Comparison of ENCODE assay signal across 13 cellular contexts in genomic region chr19:41994994-41995958, GRCh38. TPM values are rescaled to one million over a fixed set of nuclear protein-coding genes. Genes with fewer than 3 reads are reported as not detected.
DNase-seq lines count a peak whose midpoint lies in the region; FAIRE-seq and TF ChIP-seq lines count a peak whose summit lies in the region.
"Had no signal": no experiment of that assay in that cellular context is flagged by ENCODE, and none has a peak within 500 bp of the region (broad histone marks: within the 10 kb centered on the region; RNA-seq: fewer than 3 reads in every experiment).

No MANE protein-coding gene starts in this region.

- peaks cover 56% of the 10 kb centered on the region for H3K27me3 Mint-ChIP-seq in activated CD4-positive, alpha-beta T cell treated with anti-CD3 and anti-CD28 coated beads, Interleukin-2, amount 10 ng/mL, durations not matched to agents 24 days and 14 days

- H3K79me2 ChIP-seq in OCI-LY3 (ENCODE audit: low read length) (no peaks in the 10 kb centered on the region), H1 (ENCODE audit: control insufficient read depth in 1 of 2, insufficient read depth in 2 of 2, low read length in 2 of 2) (no peaks in the 10 kb centered on the region), parathyroid adenoma (no peaks in the 10 kb centered on the region), GM23248 (ENCODE audit: insufficient read depth) (no peaks in the 10 kb centered on the region), SK-N-SH (ENCODE audit: insufficient read depth) (no peaks in the 10 kb centered on the region)

- no peaks in the 10 kb centered on the region for H3K9me2 ChIP-seq in GM23248 (ENCODE audit: insufficient read depth)
- H3K9me2 ChIP-seq in SK-N-SH = no peaks in the 10 kb centered on the region

- H3K4ac ChIP-seq in H1 (replicated peaks; ENCODE audit: insufficient read length, low read depth, low read length) = no peak overlapping the region

- H3K18ac ChIP-seq in H1 (ENCODE audit: extremely low read depth, low read length) = no peak overlapping the region

- peak overlapping the region; percentile 33 for H3K4me3 Mint-ChIP-seq in activated CD4-positive, alpha-beta T cell treated with anti-CD3 and anti-CD28 coated beads, Interleukin-2, amount 10 ng/mL, durations not matched to agents 24 days and 14 days

- no peak for FAIRE-seq in H1 (lab: Jason Lieb, UNC)

- H3K4me1 ChIP-seq in OCI-LY3 (ENCODE audit: low read length) (peaks cover 13% of the 10 kb centered on the region; the same call in 1 of the 2 replicates), H1 (replicated peaks in 1 of 4; ENCODE audit: control insufficient read depth in 3 of 4, insufficient read depth in 4 of 4, low read length in 3 of 4) (peaks cover 0 to 23% (median 11%) of the 10 kb centered on the region in 4 experiments; a peak in 6 of 7 replicates), parathyroid adenoma (peaks cover 37% of the 10 kb centered on the region), GM23248 (ENCODE audit: insufficient read depth) (no peaks in the 10 kb centered on the region), SK-N-SH (ENCODE audit: control insufficient read depth in 1 of 2, insufficient read depth in 2 of 2, low read depth in 1 of 2, low read length in 1 of 2) (peaks cover 0 to 62% of the 10 kb centered on the region in 2 experiments; a peak in 1 of 4 replicates)

- H3K36me3 Mint-ChIP-seq in activated CD4-positive, alpha-beta T cell treated with anti-CD3 and anti-CD28 coated beads, Interleukin-2, amount 10 ng/mL, durations not matched to agents 24 days and 14 days (ENCODE audit: low read depth) = peaks cover 3% of the 10 kb centered on the region

- 84% methylated on average over 18 of the region's 19 CpGs; no CpG with 5 or more reads in 1 of the 2 experiments for WGBS in H1 (ENCODE audit: extremely low coverage in 1 of 2, insufficient coverage in 1 of 2, insufficient read length in 1 of 2, insufficient replicate concordance in 2 of 2, low coverage in 1 of 2, low lambda C conversion rate in 2 of 2, missing lambda C conversion rate in 1 of 2), 2 experiments
- WGBS in GM23248 (ENCODE audit: low coverage in 1 of 2, low lambda C conversion rate in 2 of 2, missing lambda C conversion rate in 2 of 2), 2 experiments = 67 to 72% methylated on average over 19 of the region's 19 CpGs
- 69% methylated on average over 19 of the region's 19 CpGs for WGBS in SK-N-SH (ENCODE audit: low lambda C conversion rate)

- H3K9ac ChIP-seq in OCI-LY3 (ENCODE audit: low read length) = no peak overlapping the region
- no peak overlapping the region; a peak in 1 of 7 replicates for H3K9ac ChIP-seq in H1 (replicated peaks in 1 of 4; ENCODE audit: extremely low read depth in 1 of 4, low read depth in 3 of 4, low read length in 3 of 4)
- H3K9ac ChIP-seq in parathyroid adenoma = no peak overlapping the region
- H3K9ac ChIP-seq in GM23248 = no peak overlapping the region
- no peak overlapping the region for H3K9ac ChIP-seq in SK-N-SH

- no peak overlapping the region for H3K23ac ChIP-seq in H1 (ENCODE audit: insufficient read length)

- POLR2A ChIA-PET in H1 (lab: Charles Lee; ENCODE audit: partially characterized antibody) (interaction anchor here (0.7 kb wide), 1 partner anchor 108 kb away, joined by 3 read pairs; no protein-coding TSS in a partner anchor), SK-N-SH (lab: Yijun Ruan, JAX) (interaction anchor here (0.5 to 2.6 kb wide), 6 partner anchors 10 to 1375 kb away, joined by 3 to 10 read pairs (median 3); partner anchors contain the start of genes PRR19 and RABAC1)

- H2AK5ac ChIP-seq in H1 (ENCODE audit: low read depth, low read length) = 0 out of 2 replicates have a peak overlapping the region, but pooled peaks have one; percentile 87

- H2BK5ac ChIP-seq in H1 (ENCODE audit: low read depth, low read length) = no peak overlapping the region

- no peaks in the 10 kb centered on the region for H3K9me3 ChIP-seq in OCI-LY3 (ENCODE audit: insufficient read depth, low read length)
- H3K9me3 ChIP-seq in H1 (ENCODE audit: insufficient read depth in 2 of 2, low read depth in 1 of 2, low read length in 1 of 2) = no peaks in the 10 kb centered on the region
- no peaks in the 10 kb centered on the region for H3K9me3 ChIP-seq in parathyroid adenoma (ENCODE audit: control insufficient read depth, low read length)
- H3K9me3 ChIP-seq in GM23248 (ENCODE audit: low read depth) = no peaks in the 10 kb centered on the region
- H3K9me3 ChIP-seq in SK-N-SH = no peaks in the 10 kb centered on the region
- H3K9me3 ChIP-seq: left ventricle myocardium inferior, neutrophil had no signal

- peaks cover 21% of the 10 kb centered on the region; the same call in 1 of the 2 replicates for H3K23me2 ChIP-seq in H1 (ENCODE audit: low read depth, low read length)

- no peak for TF ChIP-seq EP300 in H1 (IDR thresholded peaks at IDR 0.05; ENCODE audit: borderline replicate concordance in 1 of 2, low read depth in 2 of 2, low read length in 2 of 2)
- no peak for TF ChIP-seq EP300 in SK-N-SH (IDR thresholded peaks at IDR 0.05; ENCODE audit: borderline replicate concordance in 1 of 2, low read depth in 1 of 2, low read length in 1 of 2)

- no peak for TF ChIP-seq POLR2A in H1 (IDR thresholded peaks at IDR 0.05; ENCODE audit: control extremely low read depth in 1 of 2, low read depth in 2 of 2, low read length in 2 of 2)

- H3K4me3 ChIP-seq in OCI-LY3 (ENCODE audit: low read length) (no peak overlapping the region), H1 (ENCODE audit: extremely low read depth in 1 of 4, insufficient read depth in 2 of 4, low read depth in 3 of 4, low read length in 4 of 4) (no peak overlapping the region), parathyroid adenoma (ENCODE audit: low read depth, low read length) (no peak overlapping the region), GM23248 (no peak overlapping the region), SK-N-SH (ENCODE audit: low read depth in 2 of 2, low read length in 1 of 2) (no peak overlapping the region)

- H3K56ac ChIP-seq in H1 (replicated peaks; ENCODE audit: insufficient read length, low read depth, low read length) = no peak overlapping the region

- no peaks in the 10 kb centered on the region for H3K36me3 ChIP-seq in OCI-LY3 (replicated peaks; ENCODE audit: low read depth, low read length)
- no peaks in the 10 kb centered on the region for H3K36me3 ChIP-seq in H1 (ENCODE audit: control insufficient read depth in 2 of 4, insufficient read depth in 4 of 4, low read length in 3 of 4)
- no peaks in the 10 kb centered on the region for H3K36me3 ChIP-seq in parathyroid adenoma (ENCODE audit: control insufficient read depth, insufficient read depth, low read length)
- no peaks in the 10 kb centered on the region for H3K36me3 ChIP-seq in GM23248 (ENCODE audit: low read depth)
- H3K36me3 ChIP-seq in SK-N-SH (replicated peaks in 1 of 2; ENCODE audit: control insufficient read depth in 1 of 2, insufficient read depth in 2 of 2, low read length in 1 of 2) = no peaks in the 10 kb centered on the region
- H3K36me3 ChIP-seq: left ventricle myocardium inferior, neutrophil had no signal

- H4K20me1 ChIP-seq in OCI-LY3 (ENCODE audit: insufficient read depth, low read length) = peaks cover 3% of the 10 kb centered on the region; the same call in 1 of the 2 replicates
- H4K20me1 ChIP-seq in H1 (replicated peaks in 1 of 2; ENCODE audit: control insufficient read depth in 1 of 2, insufficient read depth in 2 of 2, low read length in 2 of 2) = peaks cover 9 to 23% of the 10 kb centered on the region in 2 experiments
- no peaks in the 10 kb centered on the region for H4K20me1 ChIP-seq in GM23248 (ENCODE audit: insufficient read depth)
- no peaks in the 10 kb centered on the region for H4K20me1 ChIP-seq in SK-N-SH (ENCODE audit: insufficient read depth)

- H2BK20ac ChIP-seq in H1 (ENCODE audit: low read length) = no peak overlapping the region

- TF ChIP-seq RAD21 in H1 (IDR thresholded peaks at IDR 0.05 in 1 of 2, conservative IDR thresholded peaks at IDR 0.05 in 1 of 2; ENCODE audit: low read depth in 2 of 2, low read length in 2 of 2) = no peak
- TF ChIP-seq RAD21 in SK-N-SH (IDR thresholded peaks at IDR 0.05; ENCODE audit: low read length) = no peak

- H4K5ac ChIP-seq in H1 (ENCODE audit: insufficient read length, low read depth, low read length) = no peak overlapping the region

- CTCF ChIA-PET in H1 (lab: Charles Lee; ENCODE audit: partially characterized antibody) (interaction anchor here (0.6 to 2.3 kb wide), 8 partner anchors 10 to 534 kb away, joined by 3 to 7 read pairs (median 5); no protein-coding TSS in a partner anchor), SK-N-SH (lab: Yijun Ruan, JAX) (interaction anchor here (0.8 to 1.8 kb wide), 4 partner anchors 28 to 43 kb away, joined by 3 to 7 read pairs (median 4); no protein-coding TSS in a partner anchor)

- H3K27me3 ChIP-seq in OCI-LY3 (ENCODE audit: low read depth, low read length) = peaks cover 7% of the 10 kb centered on the region; the same call in 1 of the 2 replicates
- peaks cover 13 to 64% (median 57%) of the 10 kb centered on the region in 4 experiments for H3K27me3 ChIP-seq in H1 (replicated peaks in 1 of 4; ENCODE audit: control insufficient read depth in 3 of 4, extremely low read depth in 1 of 4, insufficient read depth in 3 of 4, low read length in 3 of 4)
- no peaks in the 10 kb centered on the region for H3K27me3 ChIP-seq in parathyroid adenoma (ENCODE audit: control insufficient read depth, insufficient read depth, low read length)
- peaks cover 19% of the 10 kb centered on the region for H3K27me3 ChIP-seq in GM23248 (replicated peaks; ENCODE audit: insufficient read depth)
- peaks cover 36% of the 10 kb centered on the region for H3K27me3 ChIP-seq in SK-N-SH (ENCODE audit: insufficient read depth)

- TF ChIP-seq CTCF in OCI-LY3 (IDR thresholded peaks at IDR 0.05; ENCODE audit: low read depth, low read length) = no peak
- no peak for TF ChIP-seq CTCF in H1 (IDR thresholded peaks at IDR 0.05; ENCODE audit: control extremely low read depth in 1 of 3, insufficient read depth in 1 of 3, low read depth in 1 of 3, low read length in 3 of 3)
- no peak for TF ChIP-seq CTCF in parathyroid adenoma (IDR thresholded peaks at IDR 0.05)
- TF ChIP-seq CTCF in GM13976 (IDR thresholded peaks at IDR 0.05; ENCODE audit: borderline replicate concordance, control extremely low read depth, extremely low read depth, insufficient read depth, missing control alignments) = no peak
- TF ChIP-seq CTCF in SK-N-SH (IDR thresholded peaks at IDR 0.05) = no peak

- H3K4me1 Mint-ChIP-seq in activated CD4-positive, alpha-beta T cell treated with anti-CD3 and anti-CD28 coated beads, Interleukin-2, amount 10 ng/mL, durations not matched to agents 24 days and 14 days = peaks cover 26% of the 10 kb centered on the region

- no peaks in the 10 kb centered on the region for H3K9me3 Mint-ChIP-seq in activated CD4-positive, alpha-beta T cell treated with anti-CD3 and anti-CD28 coated beads, Interleukin-2, amount 10 ng/mL, durations not matched to agents 24 days and 14 days

- no peak overlapping the region for H3K27ac Mint-ChIP-seq in activated CD4-positive, alpha-beta T cell treated with anti-CD3 and anti-CD28 coated beads, Interleukin-2, amount 10 ng/mL, durations not matched to agents 24 days and 14 days

- H2BK120ac ChIP-seq in H1 (replicated peaks; ENCODE audit: low read depth, low read length) = no peak overlapping the region

- H3K4me2 ChIP-seq in OCI-LY3 (ENCODE audit: low read length) (peak overlapping the region; percentile 97; the same call in 1 of the 2 replicates), H1 (ENCODE audit: insufficient read depth in 1 of 2, low read depth in 2 of 2, low read length in 2 of 2) (peak overlapping the region in 1 of 2 experiments; percentile 19; a peak in 1 of 4 replicates), parathyroid adenoma (ENCODE audit: low read length) (no peak overlapping the region), GM23248 (ENCODE audit: unreplicated experiment) (no peak overlapping the region), SK-N-SH (no peak overlapping the region)

- DNase-seq in activated CD4-positive, alpha-beta T cell treated with anti-CD3 and anti-CD28 coated beads, Interleukin-2, amount 10 ng/mL, durations not matched to agents 24 days and 14 days = no peak
- no peak for DNase-seq in activated CD4-positive, alpha-beta T cell treated with anti-CD3 and anti-CD28 coated beads for 4 hours
- DNase-seq in H1 (ENCODE audit: low read depth in 1 of 2, low spot score in 2 of 2) (no peak), GM13976 (ENCODE audit: low spot score) (no peak), GM23248 (no peak), SK-N-SH (no peak)
- DNase-seq: activated CD4-positive, alpha-beta T cell treated with anti-CD3 and anti-CD28 coated beads, Interleukin-2, amount 50 U/mL, for 48 hours; left ventricle myocardium inferior had no signal

- no peak overlapping the region for H4K91ac ChIP-seq in H1 (replicated peaks; ENCODE audit: insufficient read length, low read length)

- H2AFZ ChIP-seq in OCI-LY3 (ENCODE audit: low read depth, low read length) (no peak overlapping the region), H1 (ENCODE audit: low read length) (no peak overlapping the region), parathyroid adenoma (no peak overlapping the region), GM23248 (no peak overlapping the region), SK-N-SH (ENCODE audit: low read depth) (no peak overlapping the region)

- intact Hi-C loops in activated CD4-positive, alpha-beta T cell treated with anti-CD3 and anti-CD28 coated beads, Interleukin-2, amount 10 ng/mL, durations not matched to agents 24 days and 14 days (cut with micrococcal nuclease) = loop anchor here (5.0 kb wide), 1 partner anchor 37 kb away; no protein-coding TSS in a partner anchor

- H3F3A ChIP-seq in GM23248 (ENCODE audit: insufficient read depth) (no peaks in the 10 kb centered on the region), SK-N-SH (replicated peaks; ENCODE audit: insufficient read depth) (no peaks in the 10 kb centered on the region)

- H3K79me1 ChIP-seq in H1 (ENCODE audit: low read depth, low read length) = no peaks in the 10 kb centered on the region

- peak overlapping the region; percentile 31; the same call in 1 of the 2 replicates for H2BK12ac ChIP-seq in H1 (ENCODE audit: low read depth, low read length)

- no peak overlapping the region for H2BK15ac ChIP-seq in H1 (ENCODE audit: low read length)

- no peak overlapping the region for H4K8ac ChIP-seq in H1 (ENCODE audit: extremely low read depth, insufficient read depth, low read length)

- no peak overlapping the region for H3K14ac ChIP-seq in H1 (ENCODE audit: insufficient read length)

- in situ Hi-C loops in GM13976 (cut with MboI; ENCODE audit: low sequenced_read_pairs, unreplicated experiment) = no loop called here
- in situ Hi-C loops in GM23248 (cut with MboI) = no loop called here

- H3K27ac ChIP-seq in OCI-LY3 (ENCODE audit: low read length) = no peak overlapping the region
- H3K27ac ChIP-seq in H1 (ENCODE audit: low read depth, low read length) = no peak overlapping the region
- H3K27ac ChIP-seq in parathyroid adenoma = peak overlapping the region; percentile 90
- H3K27ac ChIP-seq in GM23248 = no peak overlapping the region
- peak overlapping the region in 1 of 2 experiments; percentile 98; a peak in 2 of 4 replicates for H3K27ac ChIP-seq in SK-N-SH (ENCODE audit: low read depth in 2 of 2, low read length in 1 of 2)
- H3K27ac ChIP-seq: left ventricle myocardium inferior, neutrophil, skin epidermis had no signal

RNA-seq across cellular contexts. Expression of gene ATP1A3, which starts 1.2 kb away (rescaled TPM):
- 0.68 and 1.2 TPM in 2 replicates for total RNA-seq in activated CD4-positive, alpha-beta T cell treated with anti-CD3 and anti-CD28 coated beads, Interleukin-2, amount 10 ng/mL, durations not matched to agents 24 days and 14 days
- 35.8 and 41.2 TPM in 2 replicates for total RNA-seq in H1 (2021; fragmentation: NEBNext Ultra II Directional; extraction: Animal tissue kit (Norgen Biotek cat#: 25700))
- polyA plus RNA-seq in H1 (2011; rRNA removed) (11.1 and 19.2 TPM in 2 replicates), GM23248 (2016; fragmentation: Nextera tagmentation; extraction: Ambion mirVana) (0.34 and 0.36 TPM in 2 replicates), SK-N-SH (2012; rRNA removed) (0.75 and 0.77 TPM in 2 replicates)
- 5.9 TPM for polyA plus RNA-seq in H1 (2011; cell fraction: cytosol; rRNA removed)
- 20.8 TPM for polyA plus RNA-seq in H1 (2011; cell fraction: nucleus; rRNA removed)
- 30.8 to 45.2 TPM (median 38.2 TPM) in 4 replicates for polyA plus RNA-seq in H1 (2012, experiment 1 of 2)
- 33.0 TPM for polyA plus RNA-seq in H1 (2012, experiment 2 of 2)
- 44.9 TPM for polyA plus RNA-seq in H1 (2013, experiment 1 of 2)
- 43.1 TPM for polyA plus RNA-seq in H1 (2013, experiment 2 of 2)
- polyA minus RNA-seq in H1 (2011; rRNA and poly(A)+ RNA removed) = 24.6 and 27.9 TPM in 2 replicates
- polyA minus RNA-seq in H1 (2011; cell fraction: cytosol; rRNA and poly(A)+ RNA removed) = 20.7 TPM
- polyA minus RNA-seq in H1 (2011; cell fraction: nucleus; rRNA and poly(A)+ RNA removed) = 10.7 TPM
- total RNA-seq in GM23248 (2014; rRNA removed; shearing (Covaris generic)) = 0.11 and 0.63 TPM in 2 replicates
- polyA plus RNA-seq in SK-N-SH (2012; cell fraction: cytosol; rRNA removed) = 0.80 and 1.9 TPM in 2 replicates
- 0.95 and 1.7 TPM in 2 replicates for polyA plus RNA-seq in SK-N-SH (2012; cell fraction: nucleus; rRNA removed)
- total RNA-seq: subcutaneous adipose tissue had no signal

RNA-seq across cellular contexts. Expression of gene RABAC1, which starts 36.2 kb away (rescaled TPM):
- 37.2 and 41.5 TPM in 2 replicates for total RNA-seq in activated CD4-positive, alpha-beta T cell treated with anti-CD3 and anti-CD28 coated beads, Interleukin-2, amount 10 ng/mL, durations not matched to agents 24 days and 14 days
- 123 and 124 TPM in 2 replicates for total RNA-seq in H1 (2021; fragmentation: NEBNext Ultra II Directional; extraction: Animal tissue kit (Norgen Biotek cat#: 25700))
- polyA plus RNA-seq in H1 (2011; rRNA removed) (439 and 585 TPM in 2 replicates), GM23248 (2016; fragmentation: Nextera tagmentation; extraction: Ambion mirVana) (470 and 473 TPM in 2 replicates), SK-N-SH (2012; rRNA removed) (252 and 287 TPM in 2 replicates)
- polyA plus RNA-seq in H1 (2011; cell fraction: cytosol; rRNA removed) = 282 TPM
- polyA plus RNA-seq in H1 (2011; cell fraction: nucleus; rRNA removed) = 227 TPM
- polyA plus RNA-seq in H1 (2012, experiment 1 of 2) = 99.4 to 181 TPM (median 175 TPM) in 4 replicates
- 315 TPM for polyA plus RNA-seq in H1 (2012, experiment 2 of 2)
- 173 TPM for polyA plus RNA-seq in H1 (2013, experiment 1 of 2)
- 186 TPM for polyA plus RNA-seq in H1 (2013, experiment 2 of 2)
- polyA minus RNA-seq in H1 (2011; rRNA and poly(A)+ RNA removed) = 46.7 and 56.4 TPM in 2 replicates
- 53.9 TPM for polyA minus RNA-seq in H1 (2011; cell fraction: cytosol; rRNA and poly(A)+ RNA removed)
- polyA minus RNA-seq in H1 (2011; cell fraction: nucleus; rRNA and poly(A)+ RNA removed) = 41.0 TPM
- total RNA-seq in GM23248 (2014; rRNA removed; shearing (Covaris generic)) = 294 and 405 TPM in 2 replicates
- 141 and 200 TPM in 2 replicates for polyA plus RNA-seq in SK-N-SH (2012; cell fraction: cytosol; rRNA removed)
- 193 and 241 TPM in 2 replicates for polyA plus RNA-seq in SK-N-SH (2012; cell fraction: nucleus; rRNA removed)

Comparison
In these comparisons a context has a peak if more than half of its experiments do, and no peak if none do; other contexts are left out.
1. RNA of gene ATP1A3, which starts 1.2 kb away (total RNA-seq): 35.8 to 41.2 TPM in H1; 0.68 to 1.2 TPM in activated CD4-positive, alpha-beta T cell treated with anti-CD3 and anti-CD28 coated beads, Interleukin-2, amount 10 ng/mL, durations not matched to agents 24 days and 14 days and 0.11 to 0.63 TPM in GM23248; every median in the first group is over 10 times any median in the second.